8 cellular contexts compared by ENCODE assay signal in the genomic region with DNA sequence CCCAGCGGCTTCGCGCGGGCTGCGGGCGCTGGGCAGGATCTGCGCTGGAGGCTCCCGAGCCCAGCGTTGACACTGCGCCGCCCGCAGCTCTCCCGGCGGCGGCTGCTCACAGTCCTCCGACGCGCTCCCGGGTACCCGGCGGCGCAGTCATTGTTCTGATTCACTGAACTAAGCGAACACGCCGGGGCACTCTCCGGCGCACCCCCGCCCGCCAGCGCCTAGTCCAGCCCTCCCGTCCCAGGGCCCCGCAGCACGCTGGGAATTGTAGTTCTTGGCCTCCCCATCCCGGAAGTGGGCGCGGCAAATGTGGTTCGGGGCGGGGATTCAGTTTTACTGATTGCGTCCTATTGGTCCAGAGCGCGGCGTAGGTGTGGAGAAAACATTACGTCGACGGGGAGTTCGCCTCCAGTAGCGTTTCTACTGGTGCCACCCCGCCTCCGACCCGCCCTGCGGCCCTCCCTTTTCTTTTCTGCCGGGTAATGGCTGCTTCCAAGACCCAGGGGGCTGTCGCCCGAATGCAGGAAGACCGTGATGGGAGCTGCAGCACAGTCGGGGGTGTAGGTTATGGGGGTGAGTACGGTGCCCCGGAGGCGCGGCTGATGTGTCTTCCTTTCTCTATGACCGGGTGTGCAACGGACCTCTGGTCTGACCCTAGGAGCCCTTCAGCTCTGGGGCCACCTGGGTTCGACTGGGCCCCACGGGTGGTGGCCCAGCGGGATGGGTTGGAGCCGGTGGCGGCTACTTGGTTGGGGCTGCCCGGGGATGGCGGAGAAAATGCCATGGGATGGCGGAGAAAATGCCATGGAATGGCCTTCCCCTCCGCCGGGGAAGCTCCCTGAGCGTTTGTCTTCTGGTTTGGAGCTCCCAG. TPM values are rescaled to one million over a fixed set of nuclear protein-coding genes. Genes with fewer than 3 reads are reported as not detected.
DNase-seq lines count a peak whose midpoint lies in the region; ATAC-seq, FAIRE-seq and TF ChIP-seq lines count a peak whose summit lies in the region.

A gene with protein sequence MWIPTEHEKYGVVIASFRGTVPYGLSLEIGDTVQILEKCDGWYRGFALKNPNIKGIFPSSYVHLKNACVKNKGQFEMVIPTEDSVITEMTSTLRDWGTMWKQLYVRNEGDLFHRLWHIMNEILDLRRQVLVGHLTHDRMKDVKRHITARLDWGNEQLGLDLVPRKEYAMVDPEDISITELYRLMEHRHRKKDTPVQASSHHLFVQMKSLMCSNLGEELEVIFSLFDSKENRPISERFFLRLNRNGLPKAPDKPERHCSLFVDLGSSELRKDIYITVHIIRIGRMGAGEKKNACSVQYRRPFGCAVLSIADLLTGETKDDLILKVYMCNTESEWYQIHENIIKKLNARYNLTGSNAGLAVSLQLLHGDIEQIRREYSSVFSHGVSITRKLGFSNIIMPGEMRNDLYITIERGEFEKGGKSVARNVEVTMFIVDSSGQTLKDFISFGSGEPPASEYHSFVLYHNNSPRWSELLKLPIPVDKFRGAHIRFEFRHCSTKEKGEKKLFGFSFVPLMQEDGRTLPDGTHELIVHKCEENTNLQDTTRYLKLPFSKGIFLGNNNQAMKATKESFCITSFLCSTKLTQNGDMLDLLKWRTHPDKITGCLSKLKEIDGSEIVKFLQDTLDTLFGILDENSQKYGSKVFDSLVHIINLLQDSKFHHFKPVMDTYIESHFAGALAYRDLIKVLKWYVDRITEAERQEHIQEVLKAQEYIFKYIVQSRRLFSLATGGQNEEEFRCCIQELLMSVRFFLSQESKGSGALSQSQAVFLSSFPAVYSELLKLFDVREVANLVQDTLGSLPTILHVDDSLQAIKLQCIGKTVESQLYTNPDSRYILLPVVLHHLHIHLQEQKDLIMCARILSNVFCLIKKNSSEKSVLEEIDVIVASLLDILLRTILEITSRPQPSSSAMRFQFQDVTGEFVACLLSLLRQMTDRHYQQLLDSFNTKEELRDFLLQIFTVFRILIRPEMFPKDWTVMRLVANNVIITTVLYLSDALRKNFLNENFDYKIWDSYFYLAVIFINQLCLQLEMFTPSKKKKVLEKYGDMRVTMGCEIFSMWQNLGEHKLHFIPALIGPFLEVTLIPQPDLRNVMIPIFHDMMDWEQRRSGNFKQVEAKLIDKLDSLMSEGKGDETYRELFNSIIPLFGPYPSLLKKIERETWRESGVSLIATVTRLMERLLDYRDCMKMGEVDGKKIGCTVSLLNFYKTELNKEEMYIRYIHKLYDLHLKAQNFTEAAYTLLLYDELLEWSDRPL (N-terminal part only) (minus strand): TSS at position 162 of the 868 bp plus-strand sequence. CDS start 261 bp downstream, outside the sequence.
A gene with protein sequence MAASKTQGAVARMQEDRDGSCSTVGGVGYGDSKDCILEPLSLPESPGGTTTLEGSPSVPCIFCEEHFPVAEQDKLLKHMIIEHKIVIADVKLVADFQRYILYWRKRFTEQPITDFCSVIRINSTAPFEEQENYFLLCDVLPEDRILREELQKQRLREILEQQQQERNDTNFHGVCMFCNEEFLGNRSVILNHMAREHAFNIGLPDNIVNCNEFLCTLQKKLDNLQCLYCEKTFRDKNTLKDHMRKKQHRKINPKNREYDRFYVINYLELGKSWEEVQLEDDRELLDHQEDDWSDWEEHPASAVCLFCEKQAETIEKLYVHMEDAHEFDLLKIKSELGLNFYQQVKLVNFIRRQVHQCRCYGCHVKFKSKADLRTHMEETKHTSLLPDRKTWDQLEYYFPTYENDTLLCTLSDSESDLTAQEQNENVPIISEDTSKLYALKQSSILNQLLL (plus strand): TSS at position 458 of the 868 bp plus-strand sequence. CDS start 22 bp downstream, at position 480.

- H3K27me3 Mint-ChIP-seq in T-helper 2 cell treated with Interferon-gamma antibody and Interleukin-4, amounts not matched to agents 5 μg/mL and 100 μg/mL, for 36 hours (ENCODE audit: low read depth) = peaks cover 35% of the 10 kb centered on the region
- H3K27me3 Mint-ChIP-seq in astrocyte (ENCODE audit: low read depth, unreplicated experiment) = no peaks in the 10 kb centered on the region

- H3K4me1 ChIP-seq in astrocyte (ENCODE audit: insufficient read depth, low read length) (peaks cover 4% of the 10 kb centered on the region), right cardiac atrium (ENCODE audit: control insufficient read depth, insufficient read depth, low read length) (no peaks in the 10 kb centered on the region)

- FAIRE-seq in astrocyte (lab: Jason Lieb, UNC) (no peak), urothelium cell line (lab: Jason Lieb, UNC) (peak; percentile 76)

- H2AFZ ChIP-seq in astrocyte (ENCODE audit: low read depth, low read length) = peak within 1 kb of the TSS; percentile 96

- no peak for TF ChIP-seq CTCF in astrocyte (IDR thresholded peaks at IDR 0.05; ENCODE audit: insufficient read depth, low read depth, low read length)

- peak within 1 kb of the TSS; percentile 90 for H3K27ac Mint-ChIP-seq in T-helper 2 cell treated with Interferon-gamma antibody and Interleukin-4, amounts not matched to agents 5 μg/mL and 100 μg/mL, for 36 hours
- H3K27ac Mint-ChIP-seq in astrocyte (ENCODE audit: unreplicated experiment) = peak within 1 kb of the TSS; percentile 90

- H3K36me3 ChIP-seq in astrocyte (ENCODE audit: insufficient read depth, low read length) = no peaks in the 10 kb centered on the region

- peak; percentile 72 for TF ChIP-seq POLR2A in GM18505 (IDR thresholded peaks at IDR 0.05; ENCODE audit: borderline replicate concordance, extremely low read depth, insufficient read depth, insufficient read length)

- H3K9ac ChIP-seq in astrocyte (ENCODE audit: low read length) = peak within 1 kb of the TSS; percentile 89

- peak within 1 kb of the TSS; percentile 95 for H3K4me2 ChIP-seq in astrocyte (ENCODE audit: low read length)

- H3K27me3 ChIP-seq in astrocyte (ENCODE audit: insufficient read depth, low read length) = no peaks in the 10 kb centered on the region
- H3K27me3 ChIP-seq in right cardiac atrium (ENCODE audit: control insufficient read depth, insufficient read depth) = no peaks in the 10 kb centered on the region

- no peaks in the 10 kb centered on the region for H3K9me3 Mint-ChIP-seq in T-helper 2 cell treated with Interferon-gamma antibody and Interleukin-4, amounts not matched to agents 5 μg/mL and 100 μg/mL, for 36 hours
- no peaks in the 10 kb centered on the region for H3K9me3 Mint-ChIP-seq in astrocyte (ENCODE audit: unreplicated experiment)

- H3K4me3 ChIP-seq in astrocyte (ENCODE audit: insufficient read depth, low read depth, low read length) (peak within 1 kb of the TSS; percentile 94), right cardiac atrium (ENCODE audit: low read length) (peak within 1 kb of the TSS; percentile 89)

- intact Hi-C loops in right cardiac atrium (cut with DNase I) = loop anchor here in 2 of 4 donors (10.0 kb wide), 2 partner anchors 222 to 252 kb away; no protein-coding TSS in a partner anchor

- H3K4me3 Mint-ChIP-seq in T-helper 2 cell treated with Interferon-gamma antibody and Interleukin-4, amounts not matched to agents 5 μg/mL and 100 μg/mL, for 36 hours = peak within 1 kb of the TSS; percentile 98
- peak within 1 kb of the TSS; percentile 100 for H3K4me3 Mint-ChIP-seq in astrocyte (ENCODE audit: unreplicated experiment)

- ATAC-seq in GM18505 (IDR thresholded peaks at IDR 0.05; ENCODE audit: unreplicated experiment) (peak; percentile 92), HG02970 (IDR thresholded peaks at IDR 0.05; ENCODE audit: low FRiP score, unreplicated experiment) (peak; percentile 98), right cardiac atrium (peak; percentile 98)

- H4K20me1 ChIP-seq in astrocyte (ENCODE audit: insufficient read depth, low read length) = peaks cover 11% of the 10 kb centered on the region

- DNase-seq in NCI-H187 treated with DMSO at 0.1 percent for 48 hours (lab: John Stamatoyannopoulos, UW) (peak; percentile 98), astrocyte (ENCODE audit: low read depth) (peak; percentile 97), right cardiac atrium (peak; percentile 99), pulmonary artery endothelial cell (ENCODE audit: low read depth, low spot score) (peak; percentile 97), urothelium cell line (ENCODE audit: low spot score) (peak; percentile 96)
- DNase-seq in T-helper 2 cell treated with Interferon-gamma antibody and Interleukin-4, amounts not matched to agents 5 μg/mL and 100 μg/mL, for 36 hours (ENCODE audit: low spot score) = peak; percentile 98

- H3K9me3 ChIP-seq in astrocyte (ENCODE audit: insufficient read depth, low read depth, low read length) (no peaks in the 10 kb centered on the region), right cardiac atrium (ENCODE audit: control insufficient read depth, low read length) (no peaks in the 10 kb centered on the region)

- peaks cover 72% of the 10 kb centered on the region for H3K79me2 ChIP-seq in astrocyte (ENCODE audit: insufficient read depth, low read length)

- no peaks in the 10 kb centered on the region for H3K36me3 Mint-ChIP-seq in T-helper 2 cell treated with Interferon-gamma antibody and Interleukin-4, amounts not matched to agents 5 μg/mL and 100 μg/mL, for 36 hours (ENCODE audit: low read depth)
- no peaks in the 10 kb centered on the region for H3K36me3 Mint-ChIP-seq in astrocyte (ENCODE audit: low read depth, unreplicated experiment)

- under 1% methylated on average over 73 of the region's 73 CpGs for WGBS in right cardiac atrium

- H3K27ac ChIP-seq in astrocyte (ENCODE audit: low read depth, low read length) (peak within 1 kb of the TSS; percentile 68), right cardiac atrium (ENCODE audit: low read length) (peak within 1 kb of the TSS; percentile 78)

- H3K4me1 Mint-ChIP-seq in T-helper 2 cell treated with Interferon-gamma antibody and Interleukin-4, amounts not matched to agents 5 μg/mL and 100 μg/mL, for 36 hours (ENCODE audit: low read depth) = peaks cover 20% of the 10 kb centered on the region
- H3K4me1 Mint-ChIP-seq in astrocyte (ENCODE audit: low read depth, unreplicated experiment) = peaks cover 20% of the 10 kb centered on the region

RNA-seq across cellular contexts. Expression of the first gene that starts in this region (rescaled TPM):
- total RNA-seq in astrocyte (31.4 and 32.2 TPM in 2 replicates), right cardiac atrium (10 to 100 TPM; 13.5 to 19.9 (median 16.5) TPM), pulmonary artery endothelial cell (178 and 198 TPM in 2 replicates)
- 5.7 TPM for polyA plus RNA-seq in right cardiac atrium

RNA-seq across cellular contexts. Expression of the second gene that starts in this region (rescaled TPM):
- total RNA-seq in astrocyte = 22.9 and 23.0 TPM in 2 replicates
- total RNA-seq in right cardiac atrium = 10 to 100 TPM; 17.1 to 22.4 (median 18.4) TPM
- polyA plus RNA-seq in right cardiac atrium = 11.9 TPM
- 32.3 and 45.1 TPM in 2 replicates for total RNA-seq in pulmonary artery endothelial cell

Comparison
In these comparisons a context has a peak if more than half of its experiments do, and no peak if none do; other contexts are left out.
1. Peak in every context shown above with its lines: DNase-seq, ATAC-seq, H3K4me3 ChIP-seq and H3K27ac ChIP-seq.